In the genomic region with DNA sequence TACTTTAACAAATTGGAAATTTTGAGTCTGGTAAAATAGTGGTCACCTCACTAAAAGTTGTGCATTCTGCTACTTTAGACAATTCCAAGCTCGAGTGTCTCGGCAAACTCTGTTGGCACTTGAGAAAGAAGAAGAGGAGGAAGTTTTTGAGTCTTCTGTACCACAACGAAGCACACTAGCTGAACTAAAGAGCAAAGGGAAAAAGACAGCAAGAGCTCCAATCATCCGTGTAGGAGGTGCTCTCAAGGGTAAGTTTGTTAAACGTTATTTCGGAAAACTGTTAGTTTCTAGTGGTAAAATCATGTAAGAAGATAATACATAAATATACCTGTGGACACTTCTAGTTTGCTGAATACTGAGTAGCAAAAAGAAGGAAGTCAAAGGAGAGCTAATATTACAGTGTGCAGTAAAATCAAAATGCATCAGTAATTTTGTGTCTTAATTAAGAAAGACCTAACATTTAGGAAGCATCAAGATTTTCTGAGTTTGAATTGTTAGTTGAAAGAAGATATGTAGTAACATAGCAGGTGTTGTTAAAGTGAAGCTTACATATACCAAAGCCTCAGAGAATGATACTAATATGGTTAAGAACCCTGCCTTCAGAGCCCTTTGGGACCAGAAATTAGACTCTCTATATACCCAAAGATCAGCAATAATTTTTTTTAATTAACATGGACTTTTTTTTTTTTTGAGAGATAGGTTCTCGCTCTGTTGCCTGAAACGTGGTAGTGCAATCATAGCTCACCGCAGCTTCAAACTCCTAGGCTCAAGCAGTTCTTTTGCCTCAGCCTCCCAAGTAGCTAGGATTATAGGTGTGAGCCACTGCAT, we compare ENCODE assay signal across 1 cellular context.
TF ChIP-seq lines count a peak whose summit lies in the region.

No MANE protein-coding gene starts in this region.

TF ChIP-seq in GM12878, 131 proteins besides CTCF, POLR2A, EP300 and RAD21:
- TF ChIP-seq ATF7 (IDR thresholded peaks at IDR 0.05; ENCODE audit: low read depth) (no peak), POLR2AphosphoS5 (IDR thresholded peaks at IDR 0.05; ENCODE audit: low read length) (no peak), IKZF2 (IDR thresholded peaks at IDR 0.05) (peak in 1 of 2 experiments; percentile 34; a peak in 1 of 4 replicates), SIN3A (IDR thresholded peaks at IDR 0.05; ENCODE audit: low read depth, low read length) (no peak), SMC3 (IDR thresholded peaks at IDR 0.05; ENCODE audit: borderline replicate concordance, low read length) (no peak), BRCA1 (IDR thresholded peaks at IDR 0.05; ENCODE audit: low read depth, low read length) (no peak), SUZ12 (IDR thresholded peaks at IDR 0.05; ENCODE audit: unreplicated experiment) (no peak), CEBPB (IDR thresholded peaks at IDR 0.05; ENCODE audit: borderline replicate concordance in 1 of 2, low read depth in 2 of 2, low read length in 2 of 2) (no peak), ZNF217 (IDR thresholded peaks at IDR 0.05) (no peak), MEF2A (IDR thresholded peaks at IDR 0.05; ENCODE audit: insufficient read depth, low read depth, low read length) (no peak), KLF5 (IDR thresholded peaks at IDR 0.05; ENCODE audit: partially characterized antibody) (no peak), SP1 (IDR thresholded peaks at IDR 0.05; ENCODE audit: low read depth, low read length) (no peak), ZNF274 (IDR thresholded peaks at IDR 0.05; ENCODE audit: insufficient read depth, insufficient read length) (no peak), HDGF (IDR thresholded peaks at IDR 0.05) (no peak), CREB1 (IDR thresholded peaks at IDR 0.05; ENCODE audit: low read depth) (no peak), JUNB (IDR thresholded peaks at IDR 0.05) (no peak), SPI1 (IDR thresholded peaks at IDR 0.05; ENCODE audit: borderline replicate concordance, insufficient read depth, low read depth, low read length) (0 out of 2 replicates have a peak, but pooled peaks have one; percentile 5), RUNX3 (IDR thresholded peaks at IDR 0.05; ENCODE audit: low read length) (peak; percentile 43), ETV6 (conservative IDR thresholded peaks at IDR 0.05 in 1 of 2, IDR thresholded peaks at IDR 0.05 in 1 of 2; ENCODE audit: borderline replicate concordance in 1 of 2, low read depth in 1 of 2) (no peak), MEF2B (IDR thresholded peaks at IDR 0.05; ENCODE audit: partially characterized antibody, poor library complexity, severe bottlenecking) (no peak)
- TF ChIP-seq, protein P1, sequence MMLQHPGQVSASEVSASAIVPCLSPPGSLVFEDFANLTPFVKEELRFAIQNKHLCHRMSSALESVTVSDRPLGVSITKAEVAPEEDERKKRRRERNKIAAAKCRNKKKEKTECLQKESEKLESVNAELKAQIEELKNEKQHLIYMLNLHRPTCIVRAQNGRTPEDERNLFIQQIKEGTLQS (IDR thresholded peaks at IDR 0.05; ENCODE audit: borderline replicate concordance, extremely low read depth, low read depth, low read length), result no peak
- TF ChIP-seq, protein P2, sequence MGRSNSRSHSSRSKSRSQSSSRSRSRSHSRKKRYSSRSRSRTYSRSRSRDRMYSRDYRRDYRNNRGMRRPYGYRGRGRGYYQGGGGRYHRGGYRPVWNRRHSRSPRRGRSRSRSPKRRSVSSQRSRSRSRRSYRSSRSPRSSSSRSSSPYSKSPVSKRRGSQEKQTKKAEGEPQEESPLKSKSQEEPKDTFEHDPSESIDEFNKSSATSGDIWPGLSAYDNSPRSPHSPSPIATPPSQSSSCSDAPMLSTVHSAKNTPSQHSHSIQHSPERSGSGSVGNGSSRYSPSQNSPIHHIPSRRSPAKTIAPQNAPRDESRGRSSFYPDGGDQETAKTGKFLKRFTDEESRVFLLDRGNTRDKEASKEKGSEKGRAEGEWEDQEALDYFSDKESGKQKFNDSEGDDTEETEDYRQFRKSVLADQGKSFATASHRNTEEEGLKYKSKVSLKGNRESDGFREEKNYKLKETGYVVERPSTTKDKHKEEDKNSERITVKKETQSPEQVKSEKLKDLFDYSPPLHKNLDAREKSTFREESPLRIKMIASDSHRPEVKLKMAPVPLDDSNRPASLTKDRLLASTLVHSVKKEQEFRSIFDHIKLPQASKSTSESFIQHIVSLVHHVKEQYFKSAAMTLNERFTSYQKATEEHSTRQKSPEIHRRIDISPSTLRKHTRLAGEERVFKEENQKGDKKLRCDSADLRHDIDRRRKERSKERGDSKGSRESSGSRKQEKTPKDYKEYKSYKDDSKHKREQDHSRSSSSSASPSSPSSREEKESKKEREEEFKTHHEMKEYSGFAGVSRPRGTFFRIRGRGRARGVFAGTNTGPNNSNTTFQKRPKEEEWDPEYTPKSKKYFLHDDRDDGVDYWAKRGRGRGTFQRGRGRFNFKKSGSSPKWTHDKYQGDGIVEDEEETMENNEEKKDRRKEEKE (IDR thresholded peaks at IDR 0.05), result no peak
- TF ChIP-seq, protein P3, sequence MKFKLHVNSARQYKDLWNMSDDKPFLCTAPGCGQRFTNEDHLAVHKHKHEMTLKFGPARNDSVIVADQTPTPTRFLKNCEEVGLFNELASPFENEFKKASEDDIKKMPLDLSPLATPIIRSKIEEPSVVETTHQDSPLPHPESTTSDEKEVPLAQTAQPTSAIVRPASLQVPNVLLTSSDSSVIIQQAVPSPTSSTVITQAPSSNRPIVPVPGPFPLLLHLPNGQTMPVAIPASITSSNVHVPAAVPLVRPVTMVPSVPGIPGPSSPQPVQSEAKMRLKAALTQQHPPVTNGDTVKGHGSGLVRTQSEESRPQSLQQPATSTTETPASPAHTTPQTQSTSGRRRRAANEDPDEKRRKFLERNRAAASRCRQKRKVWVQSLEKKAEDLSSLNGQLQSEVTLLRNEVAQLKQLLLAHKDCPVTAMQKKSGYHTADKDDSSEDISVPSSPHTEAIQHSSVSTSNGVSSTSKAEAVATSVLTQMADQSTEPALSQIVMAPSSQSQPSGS (IDR thresholded peaks at IDR 0.05; ENCODE audit: low read length), result no peak
- TF ChIP-seq, protein P4, sequence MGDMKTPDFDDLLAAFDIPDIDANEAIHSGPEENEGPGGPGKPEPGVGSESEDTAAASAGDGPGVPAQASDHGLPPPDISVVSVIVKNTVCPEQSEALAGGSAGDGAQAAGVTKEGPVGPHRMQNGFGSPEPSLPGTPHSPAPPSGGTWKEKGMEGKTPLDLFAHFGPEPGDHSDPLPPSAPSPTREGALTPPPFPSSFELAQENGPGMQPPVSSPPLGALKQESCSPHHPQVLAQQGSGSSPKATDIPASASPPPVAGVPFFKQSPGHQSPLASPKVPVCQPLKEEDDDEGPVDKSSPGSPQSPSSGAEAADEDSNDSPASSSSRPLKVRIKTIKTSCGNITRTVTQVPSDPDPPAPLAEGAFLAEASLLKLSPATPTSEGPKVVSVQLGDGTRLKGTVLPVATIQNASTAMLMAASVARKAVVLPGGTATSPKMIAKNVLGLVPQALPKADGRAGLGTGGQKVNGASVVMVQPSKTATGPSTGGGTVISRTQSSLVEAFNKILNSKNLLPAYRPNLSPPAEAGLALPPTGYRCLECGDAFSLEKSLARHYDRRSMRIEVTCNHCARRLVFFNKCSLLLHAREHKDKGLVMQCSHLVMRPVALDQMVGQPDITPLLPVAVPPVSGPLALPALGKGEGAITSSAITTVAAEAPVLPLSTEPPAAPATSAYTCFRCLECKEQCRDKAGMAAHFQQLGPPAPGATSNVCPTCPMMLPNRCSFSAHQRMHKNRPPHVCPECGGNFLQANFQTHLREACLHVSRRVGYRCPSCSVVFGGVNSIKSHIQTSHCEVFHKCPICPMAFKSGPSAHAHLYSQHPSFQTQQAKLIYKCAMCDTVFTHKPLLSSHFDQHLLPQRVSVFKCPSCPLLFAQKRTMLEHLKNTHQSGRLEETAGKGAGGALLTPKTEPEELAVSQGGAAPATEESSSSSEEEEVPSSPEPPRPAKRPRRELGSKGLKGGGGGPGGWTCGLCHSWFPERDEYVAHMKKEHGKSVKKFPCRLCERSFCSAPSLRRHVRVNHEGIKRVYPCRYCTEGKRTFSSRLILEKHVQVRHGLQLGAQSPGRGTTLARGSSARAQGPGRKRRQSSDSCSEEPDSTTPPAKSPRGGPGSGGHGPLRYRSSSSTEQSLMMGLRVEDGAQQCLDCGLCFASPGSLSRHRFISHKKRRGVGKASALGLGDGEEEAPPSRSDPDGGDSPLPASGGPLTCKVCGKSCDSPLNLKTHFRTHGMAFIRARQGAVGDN (IDR thresholded peaks at IDR 0.05), result no peak
- TF ChIP-seq, protein P5, sequence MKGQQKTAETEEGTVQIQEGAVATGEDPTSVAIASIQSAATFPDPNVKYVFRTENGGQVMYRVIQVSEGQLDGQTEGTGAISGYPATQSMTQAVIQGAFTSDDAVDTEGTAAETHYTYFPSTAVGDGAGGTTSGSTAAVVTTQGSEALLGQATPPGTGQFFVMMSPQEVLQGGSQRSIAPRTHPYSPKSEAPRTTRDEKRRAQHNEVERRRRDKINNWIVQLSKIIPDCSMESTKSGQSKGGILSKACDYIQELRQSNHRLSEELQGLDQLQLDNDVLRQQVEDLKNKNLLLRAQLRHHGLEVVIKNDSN (IDR thresholded peaks at IDR 0.05; ENCODE audit: borderline replicate concordance, extremely low read length, insufficient read depth, low read depth, low read length), result no peak
